1 cellular context compared by ENCODE assay signal in the genomic region with DNA sequence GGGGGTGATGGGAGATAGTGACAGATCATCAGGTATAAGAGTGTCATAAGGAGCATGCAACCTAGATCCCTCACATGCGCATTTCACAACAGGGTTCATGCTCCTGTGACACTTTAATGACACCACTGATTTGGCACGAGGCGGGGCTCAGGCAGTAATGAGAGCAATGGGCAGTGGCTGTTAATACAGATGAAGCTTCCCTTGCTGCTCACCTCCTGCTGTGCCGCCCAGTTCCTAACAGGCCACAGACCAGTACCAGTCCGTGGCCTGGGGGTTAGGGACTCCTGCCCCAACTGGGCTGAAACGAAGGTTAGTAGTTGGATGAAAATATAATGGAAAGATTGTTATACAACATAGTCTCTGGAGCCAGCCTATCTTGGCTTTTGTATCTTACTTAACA.
TF ChIP-seq lines count a peak whose summit lies in the region.

No MANE protein-coding gene starts in this region.

TF ChIP-seq in GM23338, 12 proteins besides CTCF, POLR2A, EP300 and RAD21 (continued from another document):
- TF ChIP-seq, protein P1, sequence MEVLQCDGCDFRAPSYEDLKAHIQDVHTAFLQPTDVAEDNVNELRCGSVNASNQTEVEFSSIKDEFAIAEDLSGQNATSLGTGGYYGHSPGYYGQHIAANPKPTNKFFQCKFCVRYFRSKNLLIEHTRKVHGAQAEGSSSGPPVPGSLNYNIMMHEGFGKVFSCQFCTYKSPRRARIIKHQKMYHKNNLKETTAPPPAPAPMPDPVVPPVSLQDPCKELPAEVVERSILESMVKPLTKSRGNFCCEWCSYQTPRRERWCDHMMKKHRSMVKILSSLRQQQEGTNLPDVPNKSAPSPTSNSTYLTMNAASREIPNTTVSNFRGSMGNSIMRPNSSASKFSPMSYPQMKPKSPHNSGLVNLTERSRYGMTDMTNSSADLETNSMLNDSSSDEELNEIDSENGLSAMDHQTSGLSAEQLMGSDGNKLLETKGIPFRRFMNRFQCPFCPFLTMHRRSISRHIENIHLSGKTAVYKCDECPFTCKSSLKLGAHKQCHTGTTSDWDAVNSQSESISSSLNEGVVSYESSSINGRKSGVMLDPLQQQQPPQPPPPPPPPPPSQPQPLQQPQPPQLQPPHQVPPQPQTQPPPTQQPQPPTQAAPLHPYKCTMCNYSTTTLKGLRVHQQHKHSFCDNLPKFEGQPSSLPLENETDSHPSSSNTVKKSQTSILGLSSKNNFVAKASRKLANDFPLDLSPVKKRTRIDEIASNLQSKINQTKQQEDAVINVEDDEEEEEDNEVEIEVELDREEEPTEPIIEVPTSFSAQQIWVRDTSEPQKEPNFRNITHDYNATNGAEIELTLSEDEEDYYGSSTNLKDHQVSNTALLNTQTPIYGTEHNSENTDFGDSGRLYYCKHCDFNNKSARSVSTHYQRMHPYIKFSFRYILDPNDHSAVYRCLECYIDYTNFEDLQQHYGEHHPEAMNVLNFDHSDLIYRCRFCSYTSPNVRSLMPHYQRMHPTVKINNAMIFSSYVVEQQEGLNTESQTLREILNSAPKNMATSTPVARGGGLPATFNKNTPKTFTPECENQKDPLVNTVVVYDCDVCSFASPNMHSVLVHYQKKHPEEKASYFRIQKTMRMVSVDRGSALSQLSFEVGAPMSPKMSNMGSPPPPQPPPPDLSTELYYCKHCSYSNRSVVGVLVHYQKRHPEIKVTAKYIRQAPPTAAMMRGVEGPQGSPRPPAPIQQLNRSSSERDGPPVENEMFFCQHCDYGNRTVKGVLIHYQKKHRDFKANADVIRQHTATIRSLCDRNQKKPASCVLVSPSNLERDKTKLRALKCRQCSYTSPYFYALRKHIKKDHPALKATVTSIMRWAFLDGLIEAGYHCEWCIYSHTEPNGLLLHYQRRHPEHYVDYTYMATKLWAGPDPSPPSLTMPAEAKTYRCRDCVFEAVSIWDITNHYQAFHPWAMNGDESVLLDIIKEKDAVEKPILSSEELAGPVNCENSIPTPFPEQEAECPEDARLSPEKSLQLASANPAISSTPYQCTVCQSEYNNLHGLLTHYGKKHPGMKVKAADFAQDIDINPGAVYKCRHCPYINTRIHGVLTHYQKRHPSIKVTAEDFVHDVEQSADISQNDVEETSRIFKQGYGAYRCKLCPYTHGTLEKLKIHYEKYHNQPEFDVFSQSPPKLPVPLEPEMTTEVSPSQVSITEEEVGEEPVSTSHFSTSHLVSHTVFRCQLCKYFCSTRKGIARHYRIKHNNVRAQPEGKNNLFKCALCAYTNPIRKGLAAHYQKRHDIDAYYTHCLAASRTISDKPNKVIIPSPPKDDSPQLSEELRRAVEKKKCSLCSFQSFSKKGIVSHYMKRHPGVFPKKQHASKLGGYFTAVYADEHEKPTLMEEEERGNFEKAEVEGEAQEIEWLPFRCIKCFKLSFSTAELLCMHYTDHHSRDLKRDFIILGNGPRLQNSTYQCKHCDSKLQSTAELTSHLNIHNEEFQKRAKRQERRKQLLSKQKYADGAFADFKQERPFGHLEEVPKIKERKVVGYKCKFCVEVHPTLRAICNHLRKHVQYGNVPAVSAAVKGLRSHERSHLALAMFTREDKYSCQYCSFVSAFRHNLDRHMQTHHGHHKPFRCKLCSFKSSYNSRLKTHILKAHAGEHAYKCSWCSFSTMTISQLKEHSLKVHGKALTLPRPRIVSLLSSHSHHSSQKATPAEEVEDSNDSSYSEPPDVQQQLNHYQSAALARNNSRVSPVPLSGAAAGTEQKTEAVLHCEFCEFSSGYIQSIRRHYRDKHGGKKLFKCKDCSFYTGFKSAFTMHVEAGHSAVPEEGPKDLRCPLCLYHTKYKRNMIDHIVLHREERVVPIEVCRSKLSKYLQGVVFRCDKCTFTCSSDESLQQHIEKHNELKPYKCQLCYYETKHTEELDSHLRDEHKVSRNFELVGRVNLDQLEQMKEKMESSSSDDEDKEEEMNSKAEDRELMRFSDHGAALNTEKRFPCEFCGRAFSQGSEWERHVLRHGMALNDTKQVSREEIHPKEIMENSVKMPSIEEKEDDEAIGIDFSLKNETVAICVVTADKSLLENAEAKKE (CRISPR knock-in tag; IDR thresholded peaks at IDR 0.05) = no peak
- TF ChIP-seq EZH2 (IDR thresholded peaks at IDR 0.05; ENCODE audit: low read depth, unreplicated experiment) = no peak
- no peak for TF ChIP-seq EZH2phosphoT487 (IDR thresholded peaks at IDR 0.05; ENCODE audit: unreplicated experiment)
